Comparison of ENCODE assay signal across 25 cellular contexts in the genomic region with DNA sequence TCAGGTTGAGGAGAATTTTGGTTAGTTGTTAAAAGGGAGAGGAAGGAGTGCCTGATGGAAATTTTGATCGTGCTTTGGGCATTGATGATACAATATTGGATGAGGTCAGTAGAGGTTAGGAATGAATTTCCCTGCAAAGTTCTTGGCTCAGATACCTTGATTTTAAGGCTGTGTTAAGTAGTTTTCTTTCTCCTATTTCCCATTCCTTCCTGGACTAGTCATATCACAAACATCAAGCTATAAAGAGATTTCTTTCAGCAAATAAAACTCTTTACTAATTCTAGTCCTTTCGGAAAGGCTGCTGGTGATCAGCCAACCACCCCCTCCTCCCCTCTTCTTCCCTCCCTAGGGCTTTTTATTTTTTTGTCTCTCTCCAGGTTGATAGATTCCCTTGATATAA.
"Had no signal": no experiment of that assay in that cellular context is flagged by ENCODE, and none has a peak within 500 bp of the region (broad histone marks: within the 10 kb centered on the region; RNA-seq: fewer than 3 reads in every experiment).

No MANE protein-coding gene starts in this region.

- H3K27ac ChIP-seq: neural progenitor cell, ovary, parathyroid adenoma, psoas muscle, right lobe of liver, sigmoid colon, suprapubic skin, testis, tibial artery, transverse colon, upper lobe of right lung, uterus had no signal

- H3K27me3 ChIP-seq: neural progenitor cell, ovary, right lobe of liver, sigmoid colon, testis, tibial artery, transverse colon, uterus had no signal

- H3K9me3 ChIP-seq: ovary, psoas muscle, right lobe of liver, sigmoid colon, suprapubic skin, testis, tibial artery, transverse colon, upper lobe of right lung, uterus had no signal

- DNase-seq: natural killer cell; occipital lobe; ovary; posterior cingulate gyrus; psoas muscle; right cardiac atrium; right lobe of liver; sigmoid colon; stimulated activated CD4-positive, alpha-beta T cell treated with anti-CD3 and anti-CD28 coated beads, Interleukin-15, amount 100 ng/mL, for 24 hours; stimulated activated CD4-positive, alpha-beta T cell treated with anti-CD3 and anti-CD28 coated beads, Interleukin-2, amount 100 ng/mL, for 24 hours; stimulated activated CD4-positive, alpha-beta T cell treated with anti-CD3 and anti-CD28 coated beads, Interleukin-2, amount 100 ng/mL, for 48 hours; stimulated activated CD4-positive, alpha-beta T cell treated with anti-CD3 and anti-CD28 coated beads, Interleukin-4, amount 100 ng/mL, for 24 hours; stimulated activated naive B cell treated with anti-CD40 and anti-IgM and Interleukin-4, amounts not matched to agents 10 μg/mL and 1 μg/mL and 100 μg/mL, for 72 hours; stimulated activated naive CD8-positive, alpha-beta T cell treated with anti-CD3 and anti-CD28 coated beads, Interleukin-15, amount 100 ng/mL, for 72 hours; stimulated activated naive CD8-positive, alpha-beta T cell treated with anti-CD3 and anti-CD28 coated beads, Interleukin-15, Interleukin-2, amounts not matched to agents 100 U/mL and 50 U/mL, for 24 hours; substantia nigra; testis; tibial artery; transverse colon; upper lobe of right lung; uterus had no signal

- H3K9ac ChIP-seq: neural progenitor cell, parathyroid adenoma had no signal

- H3K4me3 ChIP-seq: neural progenitor cell, ovary, psoas muscle, right lobe of liver, sigmoid colon, suprapubic skin, testis, tibial artery, transverse colon, upper lobe of right lung, uterus had no signal

- H2AFZ ChIP-seq: neural progenitor cell, parathyroid adenoma had no signal

- H3K79me2 ChIP-seq: parathyroid adenoma had no signal

- H3K36me3 ChIP-seq: neural progenitor cell, ovary, right lobe of liver, sigmoid colon, suprapubic skin, tibial artery, transverse colon, upper lobe of right lung, uterus had no signal

- ATAC-seq: natural killer cell; psoas muscle; right cardiac atrium; right lobe of liver; stimulated activated effector memory CD8-positive, alpha-beta T cell treated with anti-CD3 and anti-CD28 coated beads, Interleukin-12 subunit alpha, Interleukin-12 subunit beta, amount 100 ng/mL, for 72 hours; stimulated activated naive B cell treated with anti-CD40 and anti-IgM and Interleukin-4, amounts not matched to agents 10 μg/mL and 1 μg/mL and 100 μg/mL, for 72 hours; stimulated activated naive CD8-positive, alpha-beta T cell treated with anti-CD3 and anti-CD28 coated beads, Interleukin-15, amount 100 ng/mL, for 72 hours; stimulated activated naive CD8-positive, alpha-beta T cell treated with anti-CD3 and anti-CD28 coated beads, Interleukin-15, Interleukin-2, amounts not matched to agents 100 U/mL and 50 U/mL, for 24 hours; upper lobe of right lung had no signal

- H3K4me1 ChIP-seq: parathyroid adenoma, psoas muscle, right lobe of liver, sigmoid colon, suprapubic skin, testis, transverse colon, upper lobe of right lung, uterus had no signal
